ENCODE assay signal across 10 cellular contexts in the genomic region with DNA sequence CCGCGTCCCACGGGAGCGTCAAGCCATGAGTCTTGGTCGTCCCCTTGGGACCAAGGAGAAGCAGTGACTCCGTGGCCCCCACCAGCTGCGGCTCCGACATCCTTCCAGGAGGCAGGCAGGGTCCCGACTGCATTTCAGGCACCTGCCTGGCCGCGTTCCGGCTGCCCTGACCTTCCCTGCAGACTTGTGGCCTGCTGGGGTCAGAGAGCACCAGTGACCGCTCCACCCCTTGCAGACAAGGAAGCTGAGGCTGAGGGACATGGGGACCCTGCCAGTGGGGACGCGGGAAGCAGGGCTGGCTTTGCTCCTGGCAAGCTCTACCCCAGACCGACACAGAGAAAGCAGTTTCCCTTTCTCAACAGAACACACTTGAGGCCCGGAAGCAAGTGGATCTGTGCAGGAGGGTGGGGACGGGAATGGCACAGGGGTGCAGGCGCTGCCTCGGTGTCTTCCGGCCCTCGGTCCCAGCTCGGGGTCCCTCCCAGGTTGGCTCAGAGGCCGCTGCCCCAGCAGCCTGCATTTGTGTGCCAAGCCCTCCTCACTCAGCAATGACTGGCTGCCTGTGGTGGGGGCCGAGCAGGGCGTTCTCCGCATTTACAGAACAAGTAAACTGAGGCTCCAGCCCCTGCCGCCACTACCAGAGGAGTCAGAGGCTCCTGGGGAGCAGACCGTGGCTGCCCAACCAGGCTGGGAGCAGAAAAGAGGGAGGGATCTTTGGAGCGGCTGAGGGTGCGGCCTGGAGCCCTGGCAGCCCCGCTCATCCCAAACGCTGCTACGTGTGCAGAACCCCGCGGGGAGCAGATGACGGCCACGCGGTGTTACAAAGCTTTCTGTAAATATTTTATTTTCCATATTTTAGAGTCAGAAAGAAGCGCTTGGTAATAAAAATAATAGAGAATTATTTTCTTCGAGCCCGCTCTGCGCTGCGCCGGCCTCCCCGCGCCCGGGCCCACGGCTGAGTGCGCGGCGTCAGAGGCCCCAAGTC. TPM values are rescaled to one million over a fixed set of nuclear protein-coding genes. Genes with fewer than 3 reads are reported as not detected.
DNase-seq lines count a peak whose midpoint lies in the region; ATAC-seq, FAIRE-seq and TF ChIP-seq lines count a peak whose summit lies in the region.
"Had no signal": no experiment of that assay in that cellular context is flagged by ENCODE, and none has a peak within 500 bp of the region (broad histone marks: within the 10 kb centered on the region; RNA-seq: fewer than 3 reads in every experiment).

No MANE protein-coding gene starts in this region.

- H3K36me3 ChIP-seq in GM23248 (ENCODE audit: low read depth) (peaks cover 26% of the 10 kb centered on the region), keratinocyte (ENCODE audit: control insufficient read depth in 2 of 2, extremely low read depth in 1 of 2, insufficient read depth in 2 of 2, low read length in 2 of 2) (peaks cover 22 to 30% of the 10 kb centered on the region in 2 experiments), stomach (peaks cover 9 to 50% (median 35%) of the 10 kb centered on the region in 4 donors)

- CTCF ChIA-PET in MCF 10A (lab: Yijun Ruan, JAX) = interaction anchor here (1.2 to 2.4 kb wide), 2 partner anchors 18 to 128 kb away, joined by 6 to 11 read pairs; no protein-coding TSS in a partner anchor

- H3K4me3 ChIP-seq in GM23248 (peak overlapping the region; percentile 25), keratinocyte (ENCODE audit: control insufficient read depth in 2 of 3, extremely low read depth in 1 of 3, insufficient read depth in 2 of 3, low read depth in 1 of 3, low read length in 3 of 3) (no peak overlapping the region), stomach (peak overlapping the region in 3 of 4 donors; percentile 3 to 24 (median 18))

- WGBS in GM23248 (ENCODE audit: low coverage in 1 of 2, low lambda C conversion rate in 2 of 2, missing lambda C conversion rate in 2 of 2), 2 experiments = 38 to 43% methylated on average over 49 to 52 of the region's 52 CpGs
- WGBS in stomach, 5 donors = 79 to 85% (median 82%) methylated on average over 34 to 52 of the region's 52 CpGs

- DNase-seq in GM23248 = peak; percentile 75
- DNase-seq in MCF 10A (ENCODE audit: unreplicated experiment) = no peak
- DNase-seq in keratinocyte (ENCODE audit: low read depth, low spot score) = no peak
- DNase-seq in stomach = no peak
- no peak for DNase-seq in activated CD4-positive, alpha-beta T cell treated with anti-CD3 and anti-CD28 coated beads, Interleukin-2, amount 50 U/mL, for 4 hours
- DNase-seq in activated CD4-positive, alpha-beta T cell treated with anti-CD3 and anti-CD28 coated beads for 48 hours = no peak
- DNase-seq: activated CD4-positive, alpha-beta T cell treated with anti-CD3 and anti-CD28 coated beads, Interleukin-2, amount 10 ng/mL, durations not matched to agents 7 days and 5 days; AML-193 had no signal

- no peaks in the 10 kb centered on the region for H4K20me1 ChIP-seq in GM23248 (ENCODE audit: insufficient read depth)
- H4K20me1 ChIP-seq in keratinocyte (ENCODE audit: control insufficient read depth, extremely low read depth, insufficient read depth, low read length) = peaks cover 15% of the 10 kb centered on the region

- dilution Hi-C loops in keratinocyte (cut with MboI; ENCODE audit: extremely low pct_ligation_motif_present, low sequenced_read_pairs) = no loop called here

- H3K4me1 ChIP-seq in GM23248 (ENCODE audit: insufficient read depth) = peaks cover 33% of the 10 kb centered on the region
- H3K4me1 ChIP-seq in keratinocyte (ENCODE audit: control insufficient read depth, extremely low read depth, insufficient read depth, low read length) = peaks cover 24% of the 10 kb centered on the region
- peaks cover 18 to 58% (median 43%) of the 10 kb centered on the region in 4 donors for H3K4me1 ChIP-seq in stomach

- H3K27ac Mint-ChIP-seq in MCF 10A (ENCODE audit: low read depth, unreplicated experiment) = peak overlapping the region; percentile 50

- H3K9ac ChIP-seq in GM23248 (peak overlapping the region; percentile 72), keratinocyte (ENCODE audit: control insufficient read depth, extremely low read depth, insufficient read depth, low read length) (peak overlapping the region; percentile 50)

- no peak overlapping the region for H3K4me3 Mint-ChIP-seq in MCF 10A (ENCODE audit: unreplicated experiment)
- H3K4me3 Mint-ChIP-seq: activated CD4-positive, alpha-beta T cell treated with anti-CD3 and anti-CD28 coated beads, Interleukin-2, amount 10 ng/mL, durations not matched to agents 7 days and 5 days had no signal

- H3K4me2 ChIP-seq in GM23248 (ENCODE audit: unreplicated experiment) (peak overlapping the region; percentile 70), keratinocyte (ENCODE audit: control insufficient read depth, extremely low read depth, insufficient read depth, low read depth, low read length) (no peak overlapping the region)

- BruUV-seq in MCF 10A (replicated peaks; lab: Mats Ljungman, UMichigan) = no TSS peak

- no peaks in the 10 kb centered on the region for H3K9me3 ChIP-seq in GM23248 (ENCODE audit: low read depth)
- H3K9me3 ChIP-seq in keratinocyte (ENCODE audit: control insufficient read depth, low read depth, low read length) = no peaks in the 10 kb centered on the region
- H3K9me3 ChIP-seq in stomach = no peaks in the 10 kb centered on the region

- no peaks in the 10 kb centered on the region for H3K9me1 ChIP-seq in keratinocyte (ENCODE audit: control insufficient read depth, extremely low read depth, insufficient read depth, low read length)

- H2AFZ ChIP-seq in GM23248 (no peak overlapping the region), keratinocyte (ENCODE audit: control insufficient read depth, low read length) (no peak overlapping the region)

- TF ChIP-seq EP300 in stomach (IDR thresholded peaks at IDR 0.05) = no peak

- ATAC-seq in GM19463 (IDR thresholded peaks at IDR 0.05; ENCODE audit: unreplicated experiment) = no peak
- no peak for ATAC-seq in GM18498 (IDR thresholded peaks at IDR 0.05; ENCODE audit: unreplicated experiment)

- H3K27ac ChIP-seq in GM23248 (peak overlapping the region; percentile 93), keratinocyte (ENCODE audit: control insufficient read depth, insufficient read depth, low read length) (peak overlapping the region; percentile 60), stomach (peak overlapping the region; percentile 54 to 86 (median 81))

- peaks cover 52% of the 10 kb centered on the region for H3K36me3 Mint-ChIP-seq in MCF 10A (ENCODE audit: insufficient read depth, unreplicated experiment)

- H3K9me2 ChIP-seq in GM23248 (ENCODE audit: insufficient read depth) = no peaks in the 10 kb centered on the region

- H3K4me1 Mint-ChIP-seq in MCF 10A (ENCODE audit: insufficient read depth, unreplicated experiment) = peaks cover 38% of the 10 kb centered on the region

- no peaks in the 10 kb centered on the region for H3K9me3 Mint-ChIP-seq in MCF 10A (ENCODE audit: unreplicated experiment)
- H3K9me3 Mint-ChIP-seq: activated CD4-positive, alpha-beta T cell treated with anti-CD3 and anti-CD28 coated beads, Interleukin-2, amount 10 ng/mL, durations not matched to agents 7 days and 5 days had no signal

- peaks cover 50% of the 10 kb centered on the region for H3F3A ChIP-seq in GM23248 (ENCODE audit: insufficient read depth)

- intact Hi-C loops in MCF 10A (cut with micrococcal nuclease) = loop anchor here (2.0 kb wide), 1 partner anchor 77 kb away; no protein-coding TSS in a partner anchor
- intact Hi-C loops in stomach (cut with DNase I; ENCODE audit: low total_unique reads) = loop anchor here (10.0 kb wide), 2 partner anchors 85 to 125 kb away; no protein-coding TSS in a partner anchor

- H3K79me2 ChIP-seq in GM23248 (ENCODE audit: insufficient read depth) = no peaks in the 10 kb centered on the region; the same call in 1 of the 2 replicates
- H3K79me2 ChIP-seq in keratinocyte (ENCODE audit: control insufficient read depth, insufficient read depth, low read length) = no peaks in the 10 kb centered on the region

- no peaks in the 10 kb centered on the region for H3K27me3 ChIP-seq in GM23248 (replicated peaks; ENCODE audit: insufficient read depth)
- no peaks in the 10 kb centered on the region for H3K27me3 ChIP-seq in keratinocyte (ENCODE audit: control insufficient read depth, extremely low read depth, insufficient read depth, low read length)
- no peaks in the 10 kb centered on the region for H3K27me3 ChIP-seq in stomach

- H3K27me3 Mint-ChIP-seq in MCF 10A (ENCODE audit: insufficient read depth, unreplicated experiment) = no peaks in the 10 kb centered on the region
- H3K27me3 Mint-ChIP-seq: activated CD4-positive, alpha-beta T cell treated with anti-CD3 and anti-CD28 coated beads, Interleukin-2, amount 10 ng/mL, durations not matched to agents 7 days and 5 days had no signal

- TF ChIP-seq POLR2A in stomach (IDR thresholded peaks at IDR 0.05) = no peak

- POLR2A ChIA-PET in MCF 10A (lab: Yijun Ruan, JAX) = interaction anchor here (1.0 to 3.8 kb wide), 6 partner anchors 18 to 409 kb away, joined by 4 to 45 read pairs (median 8); a partner anchor contains a TSS

- no peak for TF ChIP-seq CTCF in MCF 10A (IDR thresholded peaks at IDR 0.05; ENCODE audit: unreplicated experiment)
- no peak for TF ChIP-seq CTCF in keratinocyte (optimal IDR thresholded peaks at IDR 0.05 in 1 of 3, IDR thresholded peaks at IDR 0.05 in 1 of 3, conservative IDR thresholded peaks at IDR 0.05 in 1 of 3; ENCODE audit: extremely low read depth in 1 of 3, insufficient read depth in 2 of 3, low read length in 3 of 3)
- TF ChIP-seq CTCF in stomach (IDR thresholded peaks at IDR 0.05) = no peak

- no peak for FAIRE-seq in keratinocyte (lab: Jason Lieb, UNC)

- in situ Hi-C loops in GM23248 (cut with MboI) = no loop called here

RNA-seq across cellular contexts. Expression of a gene that starts 43.9 kb away (rescaled TPM):
- 998 and 1,035 TPM in 2 replicates for total RNA-seq in GM23248 (2014; rRNA removed; shearing (Covaris generic))
- polyA plus RNA-seq in GM23248 (2016; fragmentation: Nextera tagmentation; extraction: Ambion mirVana) (822 and 865 TPM in 2 replicates), keratinocyte (163 to 267 TPM (median 166 TPM) in 3 replicates), stomach (100 to 1,000 TPM in 1 of 3 donors, 10 to 100 TPM in 2; 34.7 to 109 (median 62.0) TPM)
- total RNA-seq in MCF 10A (2022) (58.9 and 92.3 TPM in 2 replicates), stomach (100 to 1,000 TPM in 2 of 5 donors, 10 to 100 TPM in 3; 31.4 to 409 (median 93.4) TPM)
- polyA plus RNA-seq in keratinocyte (2011; ENCODE audit: low read depth) = 97.3 TPM
- 121 and 265 TPM in 2 replicates for polyA plus RNA-seq in keratinocyte (2011; cell fraction: cytosol; rRNA removed)
- 353 and 513 TPM in 2 replicates for polyA plus RNA-seq in keratinocyte (2011; cell fraction: nucleus; rRNA removed)
- polyA plus RNA-seq in keratinocyte (2012; ENCODE audit: low replicate concordance) = 57.5 and 273 TPM in 2 replicates
- polyA minus RNA-seq in keratinocyte = 77.0 to 179 TPM (median 83.9 TPM) in 3 replicates
- 246 TPM for polyA minus RNA-seq in keratinocyte (2011; cell fraction: cytosol; rRNA and poly(A)+ RNA removed)
- 176 and 206 TPM in 2 replicates for polyA minus RNA-seq in keratinocyte (2011; cell fraction: nucleus; rRNA and poly(A)+ RNA removed)

Comparison
In these comparisons a context has a peak if more than half of its experiments do, and no peak if none do; other contexts are left out.
1. H3K4me3 ChIP-seq: peak in GM23248 (single experiment) and stomach (3 of 4); none in keratinocyte (0 of 3).
2. Peak in every context shown above with its lines, with median percentiles within 50 percentile points of each other: H3K27ac ChIP-seq.